In genomic region chr3:74602471-74602870, GRCh38 we compare ENCODE assay signal across 36 cellular contexts. TPM values are rescaled to one million over a fixed set of nuclear protein-coding genes. Genes with fewer than 3 reads are reported as not detected.
"Had no signal": no experiment of that assay in that cellular context is flagged by ENCODE, and none has a peak within 500 bp of the region (broad histone marks: within the 10 kb centered on the region; RNA-seq: fewer than 3 reads in every experiment).

No MANE protein-coding gene starts in this region.

- H3K4me1 ChIP-seq: adrenal gland, body of pancreas, breast epithelium had no signal

- H3K27ac ChIP-seq: adrenal gland, body of pancreas, brain microvascular endothelial cell, breast epithelium, VCaP had no signal

- H3K4me3 Mint-ChIP-seq: activated B cell treated with CpG ODN at 0.5 μM for 24 hours; activated CD4-positive, alpha-beta memory T cell treated with anti-CD3 and anti-CD28 coated beads for 36 hours; activated CD4-positive, alpha-beta T cell treated with anti-CD3 and anti-CD28 coated beads, Interleukin-2, amount 10 ng/mL, durations not matched to agents 24 days and 14 days; activated CD8-positive, alpha-beta T cell treated with anti-CD3 and anti-CD28 coated beads for 36 hours; activated naive CD4-positive, alpha-beta T cell treated with anti-CD3 and anti-CD28 coated beads for 36 hours; activated naive CD8-positive, alpha-beta T cell treated with anti-CD3 and anti-CD28 coated beads for 36 hours; activated T-cell treated with anti-CD3 and anti-CD28 coated beads, Interleukin-2, amount 50 U/mL, for 4 hours; activated T-cell treated with anti-CD3 and anti-CD28 coated beads, Interleukin-2, amount 50 U/mL, for 72 hours; activated T-helper 1 cell treated with anti-CD3 and anti-CD28 coated beads, Interleukin-12 subunit alpha, Interleukin-12 subunit beta, Interleukin-2, Interleukin-4 antibody, amounts not matched to agents 30 ng/mL and 10 ng/mL and 1 ng/mL, durations not matched to agents 14 hours and 24 hours and 36 hours; activated T-helper 17 cell treated with anti-CD3 and anti-CD28 coated beads, Interleukin-2, amount 50 U/mL, for 72 hours; T-helper 1 cell treated with Interleukin-12 subunit alpha and Interleukin-12 subunit beta and Interleukin-4 antibody, amounts not matched to agents 30 μg/mL and 1 μg/mL, for 36 hours; T-helper 2 cell treated with Interferon-gamma antibody and Interleukin-4, amounts not matched to agents 5 μg/mL and 100 μg/mL, for 36 hours had no signal

- DNase-seq: activated B cell treated with CpG ODN at 0.5 μM for 24 hours; activated CD4-positive, alpha-beta memory T cell treated with anti-CD3 and anti-CD28 coated beads for 36 hours; activated CD4-positive, alpha-beta T cell treated with anti-CD3 and anti-CD28 coated beads for 4 hours; activated CD4-positive, alpha-beta T cell treated with anti-CD3 and anti-CD28 coated beads, Interleukin-2, amount 10 ng/mL, durations not matched to agents 24 days and 14 days; activated CD4-positive, alpha-beta T cell treated with anti-CD3 and anti-CD28 coated beads, Interleukin-2, amount 50 U/mL, for 1 hour; activated CD4-positive, alpha-beta T cell treated with anti-CD3 and anti-CD28 coated beads, Interleukin-2, amount 50 U/mL, for 4 hours; activated CD4-positive, CD25-positive, alpha-beta regulatory T cell treated with anti-CD3 and anti-CD28 coated beads, Interleukin-2, amount 50 U/mL, for 72 hours; activated CD8-positive, alpha-beta memory T cell treated with anti-CD3 and anti-CD28 coated beads, Interleukin-2, amount 50 U/mL, for 4 hours; activated CD8-positive, alpha-beta T cell treated with anti-CD3 and anti-CD28 coated beads for 36 hours; activated effector memory CD4-positive, alpha-beta T cell treated with anti-CD3 and anti-CD28 coated beads, Interleukin-2, amount 50 U/mL, for 16 hours; activated gamma-delta T cell treated with Interleukin-2 at 50 U/mL for 16 hours; activated naive CD4-positive, alpha-beta T cell; activated naive CD4-positive, alpha-beta T cell treated with anti-CD3 and anti-CD28 coated beads for 36 hours; activated naive CD4-positive, alpha-beta T cell treated with anti-CD3 and anti-CD28 coated beads, Interleukin-2, amount 50 U/mL, for 16 hours; activated naive CD8-positive, alpha-beta T cell treated with anti-CD3 and anti-CD28 coated beads for 36 hours; activated T-cell treated with anti-CD3 and anti-CD28 coated beads for 4 hours; activated T-cell treated with anti-CD3 and anti-CD28 coated beads, Interleukin-2, amount 50 U/mL, for 1 hour; activated T-cell treated with anti-CD3 and anti-CD28 coated beads, Interleukin-2, amount 50 U/mL, for 4 hours; activated T-cell treated with anti-CD3 and anti-CD28 coated beads, Interleukin-2, amount 50 U/mL, for 72 hours; adrenal gland; amniotic stem cell; aorta; body of pancreas; brain microvascular endothelial cell; central memory CD4-positive, alpha-beta T cell; T-helper 1 cell; T-helper 2 cell; T-helper 9 cell had no signal

- ATAC-seq: activated CD8-positive, alpha-beta T cell treated with anti-CD3 and anti-CD28 coated beads for 36 hours; activated naive CD4-positive, alpha-beta T cell treated with anti-CD3 and anti-CD28 coated beads, Interleukin-2, amount 50 U/mL, for 72 hours; activated T-cell treated with anti-CD3 and anti-CD28 coated beads, Interleukin-2, amount 50 U/mL, for 4 hours; activated T-cell treated with anti-CD3 and anti-CD28 coated beads, Interleukin-2, amount 50 U/mL, for 72 hours; activated T-helper 17 cell treated with anti-CD3 and anti-CD28 coated beads, Interleukin-2, amount 50 U/mL, for 72 hours; body of pancreas had no signal

- H3K9me3 ChIP-seq: adrenal gland, body of pancreas, breast epithelium had no signal

- H3K4me1 Mint-ChIP-seq: activated B cell treated with CpG ODN at 0.5 μM for 24 hours; activated CD4-positive, alpha-beta T cell treated with anti-CD3 and anti-CD28 coated beads, Interleukin-2, amount 10 ng/mL, durations not matched to agents 24 days and 14 days; activated naive CD8-positive, alpha-beta T cell treated with anti-CD3 and anti-CD28 coated beads for 36 hours; activated T-helper 17 cell treated with anti-CD3 and anti-CD28 coated beads, Interleukin-2, amount 50 U/mL, for 72 hours had no signal

- H3K36me3 ChIP-seq: adrenal gland, brain microvascular endothelial cell, breast epithelium had no signal

- H3K27ac Mint-ChIP-seq: activated B cell treated with CpG ODN at 0.5 μM for 24 hours; activated CD4-positive, alpha-beta memory T cell treated with anti-CD3 and anti-CD28 coated beads for 36 hours; activated CD4-positive, alpha-beta T cell treated with anti-CD3 and anti-CD28 coated beads, Interleukin-2, amount 10 ng/mL, durations not matched to agents 24 days and 14 days; activated CD8-positive, alpha-beta T cell treated with anti-CD3 and anti-CD28 coated beads for 36 hours; activated naive CD4-positive, alpha-beta T cell treated with anti-CD3 and anti-CD28 coated beads for 36 hours; activated naive CD4-positive, alpha-beta T cell treated with anti-CD3 and anti-CD28 coated beads, Interleukin-2, amount 50 U/mL, for 72 hours; activated naive CD8-positive, alpha-beta T cell treated with anti-CD3 and anti-CD28 coated beads for 36 hours; activated T-cell treated with anti-CD3 and anti-CD28 coated beads, Interleukin-2, amount 50 U/mL, for 72 hours; activated T-helper 1 cell treated with anti-CD3 and anti-CD28 coated beads, Interleukin-12 subunit alpha, Interleukin-12 subunit beta, Interleukin-2, Interleukin-4 antibody, amounts not matched to agents 30 ng/mL and 10 ng/mL and 1 ng/mL, durations not matched to agents 14 hours and 24 hours and 36 hours; activated T-helper 17 cell treated with anti-CD3 and anti-CD28 coated beads, Interleukin-2, amount 50 U/mL, for 72 hours; T-helper 1 cell treated with Interleukin-12 subunit alpha and Interleukin-12 subunit beta and Interleukin-4 antibody, amounts not matched to agents 30 μg/mL and 1 μg/mL, for 36 hours; T-helper 2 cell treated with Interferon-gamma antibody and Interleukin-4, amounts not matched to agents 5 μg/mL and 100 μg/mL, for 36 hours had no signal

- H3K36me3 Mint-ChIP-seq: activated CD4-positive, alpha-beta memory T cell treated with anti-CD3 and anti-CD28 coated beads for 36 hours; activated naive CD8-positive, alpha-beta T cell treated with anti-CD3 and anti-CD28 coated beads for 36 hours had no signal

- H3K27me3 Mint-ChIP-seq: activated B cell treated with CpG ODN at 0.5 μM for 24 hours; activated CD4-positive, alpha-beta memory T cell treated with anti-CD3 and anti-CD28 coated beads for 36 hours; activated CD4-positive, alpha-beta T cell treated with anti-CD3 and anti-CD28 coated beads, Interleukin-2, amount 10 ng/mL, durations not matched to agents 24 days and 14 days; activated CD8-positive, alpha-beta T cell treated with anti-CD3 and anti-CD28 coated beads for 36 hours; activated naive CD8-positive, alpha-beta T cell treated with anti-CD3 and anti-CD28 coated beads for 36 hours; activated T-helper 17 cell treated with anti-CD3 and anti-CD28 coated beads, Interleukin-2, amount 50 U/mL, for 72 hours had no signal

- H3K4me3 ChIP-seq: adrenal gland, body of pancreas, breast epithelium had no signal

- H3K27me3 ChIP-seq: adrenal gland, body of pancreas, brain microvascular endothelial cell, breast epithelium had no signal

RNA-seq across cellular contexts. Expression of gene CNTN3, which starts 12.0 kb away (rescaled TPM):
- total RNA-seq: activated B cell treated with CpG ODN at 0.5 μM for 24 hours; activated CD4-positive, alpha-beta memory T cell treated with anti-CD3 and anti-CD28 coated beads for 36 hours; activated CD4-positive, alpha-beta T cell treated with anti-CD3 and anti-CD28 coated beads, Interleukin-2, amount 10 ng/mL, durations not matched to agents 24 days and 14 days; activated CD8-positive, alpha-beta memory T cell treated with anti-CD3 and anti-CD28 coated beads for 36 hours; activated CD8-positive, alpha-beta T cell treated with anti-CD3 and anti-CD28 coated beads for 36 hours; activated naive CD4-positive, alpha-beta T cell treated with anti-CD3 and anti-CD28 coated beads for 36 hours; activated naive CD4-positive, alpha-beta T cell treated with anti-CD3 and anti-CD28 coated beads, Interleukin-2, amount 50 U/mL, for 72 hours; activated naive CD8-positive, alpha-beta T cell treated with anti-CD3 and anti-CD28 coated beads for 36 hours; activated T-cell treated with anti-CD3 and anti-CD28 coated beads, Interleukin-2, amount 50 U/mL, for 4 hours; activated T-cell treated with anti-CD3 and anti-CD28 coated beads, Interleukin-2, amount 50 U/mL, for 72 hours; activated T-helper 1 cell treated with anti-CD3 and anti-CD28 coated beads, Interleukin-12 subunit alpha, Interleukin-12 subunit beta, Interleukin-2, Interleukin-4 antibody, amounts not matched to agents 30 ng/mL and 10 ng/mL and 1 ng/mL, durations not matched to agents 14 hours and 24 hours and 36 hours; activated T-helper 17 cell treated with anti-CD3 and anti-CD28 coated beads, Interleukin-2, amount 50 U/mL, for 72 hours had no signal
